ENCODE assay signal across 1 cellular context in genomic region chr5:1545798-1546355, GRCh38.
TF ChIP-seq lines count a peak whose summit lies in the region.

No MANE protein-coding gene starts in this region.

TF ChIP-seq in HepG2, 621 proteins besides CTCF, POLR2A, EP300 and RAD21:
- TF ChIP-seq THRA (CRISPR knock-in tag; IDR thresholded peaks at IDR 0.05; ENCODE audit: borderline replicate concordance) (peak; percentile 11; the same call in 1 of the 2 replicates), ZBTB7A (CRISPR knock-in tag; IDR thresholded peaks at IDR 0.05) (no peak), ZNF646 (CRISPR knock-in tag; IDR thresholded peaks at IDR 0.05) (no peak), ZNF710 (CRISPR knock-in tag; IDR thresholded peaks at IDR 0.05; ENCODE audit: borderline replicate concordance) (no peak), RXRB (CRISPR knock-in tag; IDR thresholded peaks at IDR 0.05; ENCODE audit: borderline replicate concordance) (0 out of 2 replicates have a peak, but pooled peaks have one; percentile 8), ETV5 (CRISPR knock-in tag; IDR thresholded peaks at IDR 0.05; ENCODE audit: borderline replicate concordance) (no peak), BRCA1 (CRISPR knock-in tag; IDR thresholded peaks at IDR 0.05) (no peak), THYN1 (CRISPR knock-in tag; IDR thresholded peaks at IDR 0.05; ENCODE audit: borderline replicate concordance, low read depth) (no peak)
